ENCODE assay signal across 24 cellular contexts in genomic region chr13:106369858-106370257, GRCh38.
"Had no signal": no experiment of that assay in that cellular context is flagged by ENCODE, and none has a peak within 500 bp of the region (broad histone marks: within the 10 kb centered on the region; RNA-seq: fewer than 3 reads in every experiment).

No MANE protein-coding gene starts in this region.

- H3K36me3 ChIP-seq: ascending aorta, colonic mucosa had no signal

- ATAC-seq: activated naive CD4-positive, alpha-beta T cell treated with anti-CD3 and anti-CD28 coated beads, Interleukin-2, amount 50 U/mL, for 72 hours; activated T-cell treated with anti-CD3 and anti-CD28 coated beads, Interleukin-2, amount 50 U/mL, for 72 hours; body of pancreas; esophagus mucosa; WTC11 had no signal

- H3K27ac ChIP-seq: ascending aorta, body of pancreas, colonic mucosa, VCaP had no signal

- H3K36me3 Mint-ChIP-seq: activated naive CD4-positive, alpha-beta T cell treated with anti-CD3 and anti-CD28 coated beads, Interleukin-2, amount 10 ng/mL, durations not matched to agents 7 days and 5 days; activated naive CD8-positive, alpha-beta T cell treated with anti-CD3 and anti-CD28 coated beads, Interleukin-2, amount 10 ng/mL, durations not matched to agents 7 days and 5 days had no signal

- H3K27me3 Mint-ChIP-seq: activated CD4-positive, alpha-beta memory T cell treated with anti-CD3 and anti-CD28 coated beads, Interleukin-2, amount 10 ng/mL, durations not matched to agents 7 days and 5 days had no signal

- H3K4me1 Mint-ChIP-seq: activated CD4-positive, alpha-beta memory T cell treated with anti-CD3 and anti-CD28 coated beads, Interleukin-2, amount 10 ng/mL, durations not matched to agents 7 days and 5 days; activated CD4-positive, alpha-beta T cell treated with anti-CD3 and anti-CD28 coated beads, Interleukin-2, amount 10 ng/mL, durations not matched to agents 7 days and 5 days; activated naive CD4-positive, alpha-beta T cell treated with anti-CD3 and anti-CD28 coated beads, Interleukin-2, amount 10 ng/mL, durations not matched to agents 7 days and 5 days had no signal

- H3K9me3 Mint-ChIP-seq: activated CD4-positive, alpha-beta memory T cell treated with anti-CD3 and anti-CD28 coated beads, Interleukin-2, amount 10 ng/mL, durations not matched to agents 7 days and 5 days; activated CD4-positive, alpha-beta T cell treated with anti-CD3 and anti-CD28 coated beads, Interleukin-2, amount 10 ng/mL, durations not matched to agents 7 days and 5 days; activated naive CD4-positive, alpha-beta T cell treated with anti-CD3 and anti-CD28 coated beads, Interleukin-2, amount 10 ng/mL, durations not matched to agents 7 days and 5 days; activated naive CD8-positive, alpha-beta T cell treated with anti-CD3 and anti-CD28 coated beads, Interleukin-2, amount 10 ng/mL, durations not matched to agents 7 days and 5 days had no signal

- H3K27ac Mint-ChIP-seq: activated CD4-positive, alpha-beta memory T cell treated with anti-CD3 and anti-CD28 coated beads, Interleukin-2, amount 10 ng/mL, durations not matched to agents 7 days and 5 days; activated CD4-positive, alpha-beta T cell treated with anti-CD3 and anti-CD28 coated beads, Interleukin-2, amount 10 ng/mL, durations not matched to agents 7 days and 5 days; activated naive CD4-positive, alpha-beta T cell treated with anti-CD3 and anti-CD28 coated beads, Interleukin-2, amount 10 ng/mL, durations not matched to agents 7 days and 5 days; activated naive CD4-positive, alpha-beta T cell treated with anti-CD3 and anti-CD28 coated beads, Interleukin-2, amount 50 U/mL, for 72 hours; activated naive CD8-positive, alpha-beta T cell treated with anti-CD3 and anti-CD28 coated beads, Interleukin-2, amount 10 ng/mL, durations not matched to agents 7 days and 5 days; activated T-cell treated with anti-CD3 and anti-CD28 coated beads, Interleukin-2, amount 50 U/mL, for 24 hours; activated T-cell treated with anti-CD3 and anti-CD28 coated beads, Interleukin-2, amount 50 U/mL, for 72 hours; WTC11 had no signal

- DNase-seq: activated CD4-positive, alpha-beta memory T cell treated with anti-CD3 and anti-CD28 coated beads, Interleukin-2, amount 10 ng/mL, durations not matched to agents 7 days and 5 days; activated CD4-positive, alpha-beta T cell treated with anti-CD3 and anti-CD28 coated beads for 1 hour; activated CD4-positive, alpha-beta T cell treated with anti-CD3 and anti-CD28 coated beads for 4 hours; activated CD4-positive, alpha-beta T cell treated with anti-CD3 and anti-CD28 coated beads, Interleukin-2, amount 10 ng/mL, durations not matched to agents 7 days and 5 days; activated CD4-positive, alpha-beta T cell treated with anti-CD3 and anti-CD28 coated beads, Interleukin-2, amount 50 U/mL, for 4 hours; activated CD8-positive, alpha-beta memory T cell treated with anti-CD3 and anti-CD28 coated beads, Interleukin-2, amount 50 U/mL, for 48 hours; activated gamma-delta T cell; activated naive CD4-positive, alpha-beta T cell; activated naive CD4-positive, alpha-beta T cell treated with anti-CD3 and anti-CD28 coated beads, Interleukin-2, amount 10 ng/mL, durations not matched to agents 7 days and 5 days; activated naive CD8-positive, alpha-beta T cell treated with anti-CD3 and anti-CD28 coated beads, Interleukin-2, amount 10 ng/mL, durations not matched to agents 7 days and 5 days; activated T-cell treated with anti-CD3 and anti-CD28 coated beads for 4 hours; activated T-cell treated with anti-CD3 and anti-CD28 coated beads, Interleukin-2, amount 50 U/mL, for 24 hours; activated T-cell treated with anti-CD3 and anti-CD28 coated beads, Interleukin-2, amount 50 U/mL, for 72 hours; body of pancreas; colonic mucosa; effector CD8-positive, alpha-beta T cell; foreskin fibroblast; T-helper 2 cell had no signal

- FAIRE-seq: TTC549 had no signal

- H3K27me3 ChIP-seq: ascending aorta, body of pancreas, colonic mucosa had no signal

- H3K4me1 ChIP-seq: body of pancreas, colonic mucosa had no signal

- H3K4me3 Mint-ChIP-seq: activated CD4-positive, alpha-beta memory T cell treated with anti-CD3 and anti-CD28 coated beads, Interleukin-2, amount 10 ng/mL, durations not matched to agents 7 days and 5 days; activated CD4-positive, alpha-beta T cell treated with anti-CD3 and anti-CD28 coated beads, Interleukin-2, amount 10 ng/mL, durations not matched to agents 7 days and 5 days; activated naive CD4-positive, alpha-beta T cell treated with anti-CD3 and anti-CD28 coated beads, Interleukin-2, amount 10 ng/mL, durations not matched to agents 7 days and 5 days; activated naive CD8-positive, alpha-beta T cell treated with anti-CD3 and anti-CD28 coated beads, Interleukin-2, amount 10 ng/mL, durations not matched to agents 7 days and 5 days; activated T-cell treated with anti-CD3 and anti-CD28 coated beads, Interleukin-2, amount 50 U/mL, for 24 hours; activated T-cell treated with anti-CD3 and anti-CD28 coated beads, Interleukin-2, amount 50 U/mL, for 72 hours; WTC11 had no signal

- H3K9me3 ChIP-seq: body of pancreas, colonic mucosa had no signal

- H3K4me3 ChIP-seq: ascending aorta, body of pancreas, colonic mucosa had no signal
